In the genomic region with DNA sequence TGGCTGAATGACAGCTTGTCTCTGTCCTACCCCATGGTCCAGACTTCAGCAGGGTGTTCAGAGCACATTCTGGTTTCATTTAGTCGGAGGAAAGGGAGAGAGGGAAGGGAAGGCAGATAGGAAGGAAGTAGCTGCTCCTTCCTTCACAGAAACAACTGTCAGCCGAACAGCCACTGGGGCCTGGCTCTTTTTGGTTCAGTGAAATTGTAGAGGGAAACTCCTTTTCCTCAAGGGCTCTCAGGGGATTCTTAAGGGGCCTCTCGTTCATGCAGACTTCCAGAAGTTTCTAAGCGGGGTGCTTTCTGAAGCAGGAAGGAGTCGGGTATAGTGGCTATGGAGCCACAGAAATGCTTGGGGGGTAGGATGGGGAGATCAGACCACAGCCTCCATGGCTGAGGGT, we compare ENCODE assay signal across 1 cellular context.
TF ChIP-seq lines count a peak whose summit lies in the region.

No MANE protein-coding gene starts in this region.

TF ChIP-seq in H1, 55 proteins besides CTCF, POLR2A, EP300 and RAD21:
- TF ChIP-seq SIN3A (conservative IDR thresholded peaks at IDR 0.05 in 1 of 2, IDR thresholded peaks at IDR 0.05 in 1 of 2; ENCODE audit: low read depth in 1 of 2, low read length in 2 of 2) (no peak), SP1 (IDR thresholded peaks at IDR 0.05; ENCODE audit: low read depth, low read length) (no peak), SP4 (IDR thresholded peaks at IDR 0.05; ENCODE audit: low read length) (no peak), TCF12 (IDR thresholded peaks at IDR 0.05; ENCODE audit: low read depth, low read length) (no peak), RBBP5 (IDR thresholded peaks at IDR 0.05; ENCODE audit: borderline replicate concordance, low read depth, low read length) (no peak), ZNF274 (IDR thresholded peaks at IDR 0.05; ENCODE audit: borderline replicate concordance, extremely low read depth, low read length) (no peak), EZH2 (IDR thresholded peaks at IDR 0.05; ENCODE audit: low read depth, low read length, severe bottlenecking) (no peak), RFX5 (IDR thresholded peaks at IDR 0.05; ENCODE audit: borderline replicate concordance, low read depth, low read length) (no peak), TEAD4 (IDR thresholded peaks at IDR 0.05; ENCODE audit: low read depth, low read length) (no peak), CHD2 (IDR thresholded peaks at IDR 0.05; ENCODE audit: low read length) (no peak), SRF (IDR thresholded peaks at IDR 0.05; ENCODE audit: low read depth, low read length) (no peak), POU5F1 (IDR thresholded peaks at IDR 0.05; ENCODE audit: low read depth, low read length) (no peak), CTBP2 (IDR thresholded peaks at IDR 0.05; ENCODE audit: borderline replicate concordance, insufficient read depth, insufficient read length, low read length) (no peak), SUZ12 (IDR thresholded peaks at IDR 0.05; ENCODE audit: low read length) (no peak), CEBPB (IDR thresholded peaks at IDR 0.05; ENCODE audit: low read depth, low read length) (no peak), JUND (IDR thresholded peaks at IDR 0.05; ENCODE audit: low read length) (no peak), EGR1 (IDR thresholded peaks at IDR 0.05; ENCODE audit: borderline replicate concordance, low read depth, low read length) (no peak), RNF2 (IDR thresholded peaks at IDR 0.05; ENCODE audit: borderline replicate concordance, low read depth, low read length, missing control alignments, poor library complexity, severe bottlenecking) (no peak)
- TF ChIP-seq, protein P1, sequence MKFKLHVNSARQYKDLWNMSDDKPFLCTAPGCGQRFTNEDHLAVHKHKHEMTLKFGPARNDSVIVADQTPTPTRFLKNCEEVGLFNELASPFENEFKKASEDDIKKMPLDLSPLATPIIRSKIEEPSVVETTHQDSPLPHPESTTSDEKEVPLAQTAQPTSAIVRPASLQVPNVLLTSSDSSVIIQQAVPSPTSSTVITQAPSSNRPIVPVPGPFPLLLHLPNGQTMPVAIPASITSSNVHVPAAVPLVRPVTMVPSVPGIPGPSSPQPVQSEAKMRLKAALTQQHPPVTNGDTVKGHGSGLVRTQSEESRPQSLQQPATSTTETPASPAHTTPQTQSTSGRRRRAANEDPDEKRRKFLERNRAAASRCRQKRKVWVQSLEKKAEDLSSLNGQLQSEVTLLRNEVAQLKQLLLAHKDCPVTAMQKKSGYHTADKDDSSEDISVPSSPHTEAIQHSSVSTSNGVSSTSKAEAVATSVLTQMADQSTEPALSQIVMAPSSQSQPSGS (IDR thresholded peaks at IDR 0.05; ENCODE audit: low read length): no peak
TF ChIP-seq in H1: peak in this region for 0.
